In genomic region chr15:92809880-92810361, GRCh38 we compare ENCODE assay signal across 1 cellular context.
TF ChIP-seq lines count a peak whose summit lies in the region.

No MANE protein-coding gene starts in this region.

TF ChIP-seq in HEK293, 187 proteins besides CTCF, POLR2A, EP300 and RAD21 (continued from another document):
- no peak for TF ChIP-seq ZNF704 (tag by site-specific recombination; IDR thresholded peaks at IDR 0.05)
- TF ChIP-seq ZNF423 (tag by site-specific recombination; IDR thresholded peaks at IDR 0.05): no peak
- TF ChIP-seq ZNF548 (tag by site-specific recombination; IDR thresholded peaks at IDR 0.05): no peak
- TF ChIP-seq HOXA7 (CRISPR knock-in tag; IDR thresholded peaks at IDR 0.05; ENCODE audit: borderline replicate concordance): no peak
- no peak for TF ChIP-seq ZNF169 (tag by site-specific recombination; IDR thresholded peaks at IDR 0.05)
- TF ChIP-seq ZBTB10 (tag by site-specific recombination; IDR thresholded peaks at IDR 0.05): no peak
- TF ChIP-seq ZNF670 (tag by site-specific recombination; IDR thresholded peaks at IDR 0.05; ENCODE audit: low read depth): no peak
- TF ChIP-seq SALL2 (tag by site-specific recombination; IDR thresholded peaks at IDR 0.05; ENCODE audit: borderline replicate concordance): no peak
- no peak for TF ChIP-seq ZNF513 (tag by site-specific recombination; IDR thresholded peaks at IDR 0.05)
- TF ChIP-seq ZNF266 (tag by site-specific recombination; IDR thresholded peaks at IDR 0.05; ENCODE audit: low read depth): no peak
- TF ChIP-seq ZBTB7A (tag by site-specific recombination; IDR thresholded peaks at IDR 0.05; ENCODE audit: low read depth): no peak
- 0 out of 2 replicates have a peak, but pooled peaks have one; percentile 9 for TF ChIP-seq ZNF394 (tag by site-specific recombination; IDR thresholded peaks at IDR 0.05; ENCODE audit: borderline replicate concordance)
- no peak for TF ChIP-seq REPIN1 (tag by site-specific recombination; IDR thresholded peaks at IDR 0.05; ENCODE audit: low read depth)
- no peak for TF ChIP-seq EGR2 (tag by site-specific recombination; IDR thresholded peaks at IDR 0.05; ENCODE audit: low read depth)
- no peak for TF ChIP-seq ZNF26 (tag by site-specific recombination; IDR thresholded peaks at IDR 0.05)
- TF ChIP-seq REST (tag by site-specific recombination; IDR thresholded peaks at IDR 0.05): peak; percentile 95
TF ChIP-seq in HEK293: peak in this region for 5.
